Comparison of ENCODE assay signal across 8 cellular contexts in genomic region chr5:151063136-151063544, GRCh38. TPM values are rescaled to one million over a fixed set of nuclear protein-coding genes. Genes with fewer than 3 reads are reported as not detected.
A peak's percentile ranks its signal among the peaks of the same experiment; 100 is the strongest.
DNase-seq lines count a peak whose midpoint lies in the region; ATAC-seq, FAIRE-seq and TF ChIP-seq lines count a peak whose summit lies in the region.

No MANE protein-coding gene starts in this region.

- DNase-seq in A172 (ENCODE audit: low spot score) (peak; percentile 92), K562 (ENCODE audit: extremely low read depth in 1 of 4, low spot score in 3 of 4) (peak; percentile 47 to 69 (median 58)), lung (ENCODE audit: low spot score) (no peak), mucosa of gallbladder (ENCODE audit: low spot score) (no peak)
- DNase-seq in effector CD8-positive, alpha-beta T cell (lab: John Stamatoyannopoulos, UW) = no peak
- DNase-seq in central memory CD4-positive, alpha-beta T cell = no peak

- CTCF ChIA-PET in K562 (lab: Yijun Ruan, JAX; ENCODE audit: low intra/inter-chr PET ratio) = no interaction called here

- no peak for TF ChIP-seq RAD21 in K562 (CRISPR knock-in tag; conservative IDR thresholded peaks at IDR 0.05 in 1 of 2, IDR thresholded peaks at IDR 0.05 in 1 of 2)

- H4K20me1 ChIP-seq in KMS-11 (ENCODE audit: insufficient read depth) (no peaks in the 10 kb centered on the region), K562 (replicated peaks; ENCODE audit: control insufficient read depth, insufficient read depth, low read length) (peaks cover 36% of the 10 kb centered on the region)

- H3K79me2 ChIP-seq in KMS-11 (ENCODE audit: insufficient read depth, low read depth) (peaks cover 33% of the 10 kb centered on the region), K562 (ENCODE audit: control insufficient read depth, insufficient read depth, low read length) (peaks cover 15% of the 10 kb centered on the region; the same call in 2 of the 3 replicates)

- intact Hi-C loops in K562 (cut with micrococcal nuclease) = no loop called here

- peak; percentile 41; the same call in 1 of the 2 replicates for TF ChIP-seq EP300 in K562 (IDR thresholded peaks at IDR 0.05; ENCODE audit: low read length)

- peak; percentile 80 for FAIRE-seq in K562 (lab: Jason Lieb, UNC)

- WGBS in K562 (ENCODE audit: insufficient coverage, low coverage, missing lambda C conversion rate) = 59% methylated on average over 5 of the region's 5 CpGs
- WGBS in lung, 2 donors = 62 to 76% methylated on average over 5 of the region's 5 CpGs

- POLR2A ChIA-PET in K562 (lab: Yijun Ruan, JAX) = interaction anchor here (0.6 to 1.1 kb wide), 3 partner anchors 8 to 52 kb away, joined by 3 read pairs; no protein-coding TSS in a partner anchor

- no peak overlapping the region; the same call in 1 of the 2 replicates for H3K27ac ChIP-seq in KMS-11
- H3K27ac ChIP-seq in K562 (ENCODE audit: extremely low read depth, low read depth, low read length) = peak overlapping the region; percentile 23
- peak overlapping the region; percentile 75 to 76 for H3K27ac ChIP-seq in lung (ENCODE audit: low read depth in 1 of 2, low read length in 1 of 2)

- peaks cover 17% of the 10 kb centered on the region for H3K9me1 ChIP-seq in K562 (ENCODE audit: control insufficient read depth, insufficient read depth, low read length)

- H3K9ac ChIP-seq in KMS-11 = no peak overlapping the region; the same call in 1 of the 2 replicates
- peak overlapping the region in 1 of 2 experiments; percentile 62; a peak in 1 of 4 replicates for H3K9ac ChIP-seq in K562 (ENCODE audit: insufficient read depth in 1 of 2, low read depth in 2 of 2, low read length in 2 of 2)

- no peaks in the 10 kb centered on the region; the same call in 1 of the 2 replicates for H3K36me3 ChIP-seq in KMS-11 (ENCODE audit: insufficient read depth)
- H3K36me3 ChIP-seq in K562 (ENCODE audit: control insufficient read depth, insufficient read depth, low read length) = peaks cover 60% of the 10 kb centered on the region
- peaks cover 0 to 47% of the 10 kb centered on the region in 2 donors for H3K36me3 ChIP-seq in lung (ENCODE audit: control insufficient read depth in 2 of 2, insufficient read depth in 2 of 2, low read length in 2 of 2)

- TF ChIP-seq POLR2A in K562 (conservative IDR thresholded peaks at IDR 0.05) = no peak

- H3K4me3 ChIP-seq in KMS-11 (IDR thresholded peaks at IDR 0.05; ENCODE audit: insufficient read depth, low read depth, low read length) (no peak overlapping the region), K562 (no peak overlapping the region), lung (no peak overlapping the region)

- ATAC-seq in K562 (peak; percentile 77), lung (ENCODE audit: insufficient read depth, low FRiP score) (no peak), HG03280 (IDR thresholded peaks at IDR 0.05; ENCODE audit: unreplicated experiment) (no peak)

- H3K27me3 ChIP-seq in KMS-11 (ENCODE audit: insufficient read depth, low read depth) (no peaks in the 10 kb centered on the region), K562 (ENCODE audit: control insufficient read depth in 2 of 2, insufficient read depth in 2 of 2, low read length in 2 of 2) (no peaks in the 10 kb centered on the region; a peak in 1 of 5 replicates), lung (ENCODE audit: control insufficient read depth, insufficient read depth) (no peaks in the 10 kb centered on the region)

- TF ChIP-seq CTCF in KMS-11 (conservative IDR thresholded peaks at IDR 0.05; ENCODE audit: low read depth, low read length) (no peak), K562 (IDR thresholded peaks at IDR 0.05 in 2 of 3, conservative IDR thresholded peaks at IDR 0.05 in 1 of 3; ENCODE audit: insufficient read depth in 2 of 3, low read depth in 1 of 3, low read length in 3 of 3) (no peak), lung (IDR thresholded peaks at IDR 0.05; ENCODE audit: control extremely low read depth, extremely low read depth) (no peak)

- H3K4me2 ChIP-seq in KMS-11 = peak overlapping the region; percentile 25; the same call in 1 of the 2 replicates
- peak overlapping the region; percentile 14; the same call in 1 of the 2 replicates for H3K4me2 ChIP-seq in K562 (ENCODE audit: insufficient read depth, low read length)

- H2AFZ ChIP-seq in KMS-11 (ENCODE audit: low read depth) (no peak overlapping the region), K562 (ENCODE audit: low read depth, low read length) (no peak overlapping the region)

- in situ Hi-C loops in K562 (cut with MboI) = no loop called here

- peaks cover 83% of the 10 kb centered on the region for H3K4me1 ChIP-seq in KMS-11 (ENCODE audit: low read depth, poor library complexity, severe bottlenecking)
- H3K4me1 ChIP-seq in K562 (replicated peaks in 1 of 2; ENCODE audit: control insufficient read depth in 2 of 2, insufficient read depth in 2 of 2, low read length in 2 of 2) = peaks cover 11 to 17% of the 10 kb centered on the region in 2 experiments
- H3K4me1 ChIP-seq in lung (ENCODE audit: control insufficient read depth in 2 of 2, insufficient read depth in 2 of 2, low read length in 2 of 2) = peaks cover 35 to 64% of the 10 kb centered on the region in 2 donors

- no TSS peak for BruUV-seq in K562 (replicated peaks; lab: Mats Ljungman, UMichigan)

- H3K9me3 ChIP-seq in K562 (replicated peaks; ENCODE audit: control insufficient read depth, insufficient read depth, low read depth, low read length) (no peaks in the 10 kb centered on the region), lung (ENCODE audit: control insufficient read depth in 2 of 2, insufficient read depth in 1 of 2, low read length in 1 of 2) (no peaks in the 10 kb centered on the region)

TF ChIP-seq in K562, 482 proteins besides CTCF, POLR2A, EP300 and RAD21 (continues in another document):
- TF ChIP-seq TARDBP (IDR thresholded peaks at IDR 0.05) = no peak
- no peak for TF ChIP-seq ZNF644 (tag; IDR thresholded peaks at IDR 0.05; ENCODE audit: low read depth)
- TF ChIP-seq MAFG (tag; conservative IDR thresholded peaks at IDR 0.05) = peak; percentile 95
- peak; percentile 36; the same call in 1 of the 2 replicates for TF ChIP-seq TCF3 (CRISPR knock-in tag; IDR thresholded peaks at IDR 0.05)
- no peak for TF ChIP-seq ZNF764 (CRISPR knock-in tag; IDR thresholded peaks at IDR 0.05; ENCODE audit: low read depth)
- TF ChIP-seq E2F6 (IDR thresholded peaks at IDR 0.05; ENCODE audit: borderline replicate concordance in 1 of 2, extremely low read depth in 1 of 2, insufficient read depth in 1 of 2, insufficient read length in 1 of 2, low read depth in 1 of 2, low read length in 1 of 2, poor library complexity in 1 of 2, severe bottlenecking in 1 of 2) = no peak

RNA-seq across cellular contexts. Expression of gene TNIP1, which starts 17.7 kb away (rescaled TPM):
- 125 and 132 TPM in 2 replicates for total RNA-seq in A172 (2014; rRNA removed; shearing (Covaris generic))
- 107 and 139 TPM in 2 replicates for total RNA-seq in K562 (2011; cell fraction: chromatin; rRNA removed; ENCODE audit: low replicate concordance)
- 57.9 and 62.4 TPM in 2 replicates for total RNA-seq in K562 (2011; cell fraction: nucleolus; rRNA removed)
- 79.0 and 111 TPM in 2 replicates for total RNA-seq in K562 (2011; cell fraction: nucleoplasm; rRNA removed)
- 40.5 and 41.2 TPM in 2 replicates for total RNA-seq in K562 (2014; rRNA removed)
- 13.9 and 18.4 TPM in 2 replicates for total RNA-seq in K562 (2014; rRNA removed; fragmentation: Illumina TruSeq; extraction: Trizol)
- total RNA-seq in K562 (2015; rRNA removed; fragmentation: Illumina TruSeq; extraction: Trizol) = 24.1 and 24.5 TPM in 2 replicates
- total RNA-seq in K562 (2021) = 41.0 and 42.6 TPM in 2 replicates
- polyA plus RNA-seq in K562 (2011; rRNA removed) = 26.9 and 35.4 TPM in 2 replicates
- polyA plus RNA-seq in K562 (2011; cell fraction: cytosol; rRNA removed) = 23.2 and 26.3 TPM in 2 replicates
- polyA plus RNA-seq in K562 (2011; cell fraction: nucleus; rRNA removed) = 43.5 and 44.0 TPM in 2 replicates
- 37.0 and 57.9 TPM in 2 replicates for polyA plus RNA-seq in K562 (2012)
- 25.3 and 26.4 TPM in 2 replicates for polyA plus RNA-seq in K562 (2014; fragmentation: Illumina TruSeq; extraction: Trizol)
- under 1 TPM; 0.46 to 0.99 TPM for polyA plus RNA-seq in K562 (2014; fragmentation: Nextera tagmentation; extraction: Ambion mirVana)
- 24.6 and 33.5 TPM in 2 replicates for polyA plus RNA-seq in K562 (2014; rRNA removed)
- polyA minus RNA-seq in K562 (2011; rRNA and poly(A)+ RNA removed) = 50.2 and 55.3 TPM in 2 replicates
- polyA minus RNA-seq in K562 (2011; cell fraction: cytosol; rRNA and poly(A)+ RNA removed) = 31.5 and 54.0 TPM in 2 replicates
- 33.0 and 56.4 TPM in 2 replicates for polyA minus RNA-seq in K562 (2011; cell fraction: nucleus; rRNA and poly(A)+ RNA removed)
- total RNA-seq in lung = 100 to 1,000 TPM; 116 to 142 TPM
- polyA plus RNA-seq in lung = 100 to 1,000 TPM in 1 of 2 donors, 10 to 100 TPM in 1; 81.5 to 308 TPM
- total RNA-seq in mucosa of gallbladder = 124 TPM

RNA-seq across cellular contexts. Expression of gene GPX3, which starts 42.7 kb away (rescaled TPM):
- total RNA-seq in A172 (2014; rRNA removed; shearing (Covaris generic)) = not detected in 2 replicates
- 0.28 and 0.32 TPM in 2 replicates for total RNA-seq in K562 (2011; cell fraction: chromatin; rRNA removed; ENCODE audit: low replicate concordance)
- total RNA-seq in K562 (2011; cell fraction: nucleolus; rRNA removed) = 0.83 TPM in 1 of 2 replicates, not detected in the other
- not detected in 2 replicates for total RNA-seq in K562 (2011; cell fraction: nucleoplasm; rRNA removed)
- total RNA-seq in K562 (2014; rRNA removed) (not detected in 2 replicates), K562 (2014; rRNA removed; fragmentation: Illumina TruSeq; extraction: Trizol) (not detected in 2 replicates), K562 (2015; rRNA removed; fragmentation: Illumina TruSeq; extraction: Trizol) (not detected in 2 replicates), K562 (2021) (0.72 and 0.86 TPM in 2 replicates), lung (100 to 1,000 TPM in 1 of 2 donors, 10 to 100 TPM in 1; 99.0 to 586 TPM), mucosa of gallbladder (131 TPM)
- polyA plus RNA-seq in K562 (2011; rRNA removed) (0.16 TPM in 1 of 2 replicates, not detected in the other), K562 (2014; fragmentation: Illumina TruSeq; extraction: Trizol) (0.25 TPM in 1 of 2 replicates, not detected in the other), K562 (2014; fragmentation: Nextera tagmentation; extraction: Ambion mirVana) (not detected), K562 (2014; rRNA removed) (not detected in 2 replicates), lung (1,000 to 10,000 TPM; 1,067 to 1,457 TPM)
- polyA plus RNA-seq in K562 (2011; cell fraction: cytosol; rRNA removed) = 0.10 and 0.44 TPM in 2 replicates
- 0.10 TPM in 1 of 2 replicates, not detected in the other for polyA plus RNA-seq in K562 (2011; cell fraction: nucleus; rRNA removed)
- 0.87 and 2.2 TPM in 2 replicates for polyA plus RNA-seq in K562 (2012)
- not detected in 2 replicates for polyA minus RNA-seq in K562 (2011; rRNA and poly(A)+ RNA removed)
- polyA minus RNA-seq in K562 (2011; cell fraction: cytosol; rRNA and poly(A)+ RNA removed) = 2.3 TPM in 1 of 2 replicates, not detected in the other
- polyA minus RNA-seq in K562 (2011; cell fraction: nucleus; rRNA and poly(A)+ RNA removed) = not detected in 2 replicates

Comparison
In these comparisons a context has a peak if more than half of its experiments do, and no peak if none do; other contexts are left out.
1. DNase-seq: peak in A172 (single experiment) and K562 (4 of 4); none in lung (single experiment), effector CD8-positive, alpha-beta T cell (single experiment), mucosa of gallbladder (single experiment) and central memory CD4-positive, alpha-beta T cell (single experiment).
2. RNA of gene GPX3, which starts 42.7 kb away (total RNA-seq): 99.0 to 586 TPM in lung and 131 TPM in mucosa of gallbladder (single experiment); not detected in A172 and 0.28 to 0.86 TPM in K562; every median in the first group is over 10 times any median in the second.